ENCODE assay signal across 14 cellular contexts in the genomic region with DNA sequence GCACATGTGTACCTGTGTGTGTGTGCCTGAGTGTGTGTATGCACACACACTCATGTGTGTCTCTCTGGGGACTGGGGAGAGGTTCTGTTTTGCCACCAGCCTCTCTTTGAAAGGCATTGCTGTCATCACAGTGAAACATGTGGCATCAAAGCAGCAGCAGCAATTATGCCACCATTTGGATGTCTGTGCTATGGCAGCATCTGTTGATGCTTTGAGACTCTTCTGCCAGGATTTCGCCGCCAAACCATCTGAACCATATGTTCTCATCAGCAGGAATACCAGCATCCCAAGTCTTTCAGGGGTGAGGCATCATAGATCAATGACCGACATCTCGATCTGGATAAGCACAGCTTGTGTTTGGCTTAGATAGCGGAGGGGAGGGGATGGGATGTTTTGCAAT.
DNase-seq lines count a peak whose midpoint lies in the region; ATAC-seq and TF ChIP-seq lines count a peak whose summit lies in the region.
"Had no signal": no experiment of that assay in that cellular context is flagged by ENCODE, and none has a peak within 500 bp of the region (broad histone marks: within the 10 kb centered on the region; RNA-seq: fewer than 3 reads in every experiment).

No MANE protein-coding gene starts in this region.

- H3K27me3 ChIP-seq in CD4-positive, CD25-positive, alpha-beta regulatory T cell (ENCODE audit: control insufficient read depth, insufficient read depth, low read length) = no peaks in the 10 kb centered on the region
- no peaks in the 10 kb centered on the region for H3K27me3 ChIP-seq in neural cell (ENCODE audit: insufficient read depth, low read depth, low read length)
- H3K27me3 ChIP-seq: SJSA1 had no signal

- no peak overlapping the region for H3K4me2 ChIP-seq in neural cell (ENCODE audit: low read length)
- H3K4me2 ChIP-seq: A549 had no signal

- H3K4me3 Mint-ChIP-seq in CD4-positive, CD25-positive, alpha-beta regulatory T cell = peak overlapping the region in 1 of 4 donors; percentile 17
- H3K4me3 Mint-ChIP-seq: H9 had no signal

- no peak for TF ChIP-seq CTCF in neural cell (IDR thresholded peaks at IDR 0.05; ENCODE audit: poor library complexity, severe bottlenecking)

- DNase-seq in CD4-positive, CD25-positive, alpha-beta regulatory T cell = no peak
- DNase-seq in NCI-H1694 (lab: John Stamatoyannopoulos, UW) (peak; percentile 87), NCI-H82 (lab: John Stamatoyannopoulos, UW) (peak; percentile 79), globus pallidus (ENCODE audit: low spot score) (no peak), OCI-M1 (lab: John Stamatoyannopoulos, UW) (no peak)
- DNase-seq: C1 segment of cervical spinal cord, H9, NCI-H1417 treated with DMSO at 0.1 percent for 48 hours, NCI-H2029 treated with DMSO at 0.1 percent for 48 hours had no signal

- no peak for ATAC-seq in CD4-positive, CD25-positive, alpha-beta regulatory T cell (ENCODE audit: low read depth in 2 of 2)
- ATAC-seq in GM18517 (IDR thresholded peaks at IDR 0.05; ENCODE audit: unreplicated experiment) (no peak), HG02885 (IDR thresholded peaks at IDR 0.05; ENCODE audit: poor library complexity, unreplicated experiment) (no peak)
- ATAC-seq: A549 had no signal

- H3K9me3 ChIP-seq in CD4-positive, CD25-positive, alpha-beta regulatory T cell (ENCODE audit: control insufficient read depth in 2 of 2, low read length in 2 of 2) = no peaks in the 10 kb centered on the region
- no peaks in the 10 kb centered on the region for H3K9me3 ChIP-seq in neural cell (ENCODE audit: low read length)
- H3K9me3 ChIP-seq: A549, SJSA1 had no signal

- H3F3A ChIP-seq in neural cell (ENCODE audit: insufficient read depth, low read length, poor library complexity, severe bottlenecking) = no peaks in the 10 kb centered on the region

- peaks cover 20% of the 10 kb centered on the region for H3K79me2 ChIP-seq in neural cell (replicated peaks; ENCODE audit: insufficient read depth, low read length)

- H3K4me3 ChIP-seq in CD4-positive, CD25-positive, alpha-beta regulatory T cell (ENCODE audit: low read depth, low read length) = no peak overlapping the region
- no peak overlapping the region for H3K4me3 ChIP-seq in neural cell (ENCODE audit: low read length)
- H3K4me3 ChIP-seq: A549, SJSA1 had no signal

- H3K27ac Mint-ChIP-seq in CD4-positive, CD25-positive, alpha-beta regulatory T cell = peak overlapping the region in 2 of 3 donors; percentile 34 to 57

- H3K9me3 Mint-ChIP-seq in CD4-positive, CD25-positive, alpha-beta regulatory T cell = peaks cover 0 to 4% (median 0%) of the 10 kb centered on the region in 7 donors
- H3K9me3 Mint-ChIP-seq: H9 had no signal

- no peaks in the 10 kb centered on the region for H3K27me3 Mint-ChIP-seq in CD4-positive, CD25-positive, alpha-beta regulatory T cell

- no peak overlapping the region for H2AFZ ChIP-seq in neural cell (ENCODE audit: low read depth, low read length)

- no peak overlapping the region for H3K9ac ChIP-seq in neural cell (ENCODE audit: low read length)

- H4K20me1 ChIP-seq in neural cell (ENCODE audit: insufficient read depth) = no peaks in the 10 kb centered on the region

- no peak overlapping the region for H3K27ac ChIP-seq in CD4-positive, CD25-positive, alpha-beta regulatory T cell (ENCODE audit: insufficient read depth, low read length, poor library complexity, severe bottlenecking)
- H3K27ac ChIP-seq in neural cell (ENCODE audit: low read length) = no peak overlapping the region
- H3K27ac ChIP-seq: A549, SJSA1 had no signal

- H3K4me1 Mint-ChIP-seq in CD4-positive, CD25-positive, alpha-beta regulatory T cell = no peaks in the 10 kb centered on the region

- H3K36me3 Mint-ChIP-seq in CD4-positive, CD25-positive, alpha-beta regulatory T cell = no peaks in the 10 kb centered on the region

- TF ChIP-seq EP300 in neural cell (conservative IDR thresholded peaks at IDR 0.05; ENCODE audit: poor library complexity, severe bottlenecking) = peak; percentile 39

- no peaks in the 10 kb centered on the region for H3K9me2 ChIP-seq in neural cell (ENCODE audit: insufficient read depth, low read length)

- no peak for TF ChIP-seq RAD21 in neural cell (conservative IDR thresholded peaks at IDR 0.05)

- H3K4me1 ChIP-seq in CD4-positive, CD25-positive, alpha-beta regulatory T cell (ENCODE audit: control insufficient read depth, insufficient read depth, low read length, poor library complexity, severe bottlenecking) = no peaks in the 10 kb centered on the region
- H3K4me1 ChIP-seq: SJSA1 had no signal

- H3K36me3 ChIP-seq in CD4-positive, CD25-positive, alpha-beta regulatory T cell (ENCODE audit: control insufficient read depth, insufficient read depth, low read length) = no peaks in the 10 kb centered on the region
- H3K36me3 ChIP-seq in neural cell (ENCODE audit: insufficient read depth, low read length) = no peaks in the 10 kb centered on the region
- H3K36me3 ChIP-seq: SJSA1 had no signal

TF ChIP-seq in neural cell, 6 proteins besides CTCF, POLR2A, EP300 and RAD21:
- TF ChIP-seq SMC3 (conservative IDR thresholded peaks at IDR 0.05; ENCODE audit: poor library complexity) = no peak
- peak; percentile 65 for TF ChIP-seq POLR2AphosphoS5 (IDR thresholded peaks at IDR 0.05)

Comparison
In these comparisons a context has a peak if more than half of its experiments do, and no peak if none do; other contexts are left out.
1. DNase-seq: peak in NCI-H1694 (single experiment) and NCI-H82 (single experiment); none in CD4-positive, CD25-positive, alpha-beta regulatory T cell (0 of 3), globus pallidus (single experiment) and OCI-M1 (single experiment).